Comparison of ENCODE assay signal across 8 cellular contexts in genomic region chr1:1347663-1348419, GRCh38. TPM values are rescaled to one million over a fixed set of nuclear protein-coding genes. Genes with fewer than 3 reads are reported as not detected.
DNase-seq lines count a peak whose midpoint lies in the region; TF ChIP-seq lines count a peak whose summit lies in the region.

No MANE protein-coding gene starts in this region.

- H3K4me3 ChIP-seq in Karpas-422 (ENCODE audit: low read length) (peak overlapping the region; percentile 99), mesodermal cell (ENCODE audit: extremely low read depth, insufficient read depth, low read length, poor library complexity, severe bottlenecking) (peak overlapping the region; percentile 54)

- H3K9me2 ChIP-seq in Karpas-422 (replicated peaks; ENCODE audit: insufficient read depth, low read length) = no peaks in the 10 kb centered on the region

- H3K9me3 Mint-ChIP-seq in chondrocyte (ENCODE audit: low read depth) = no peaks in the 10 kb centered on the region

- H3K36me3 Mint-ChIP-seq in chondrocyte (ENCODE audit: low read depth) = no peaks in the 10 kb centered on the region

- no peak overlapping the region for H2AFZ ChIP-seq in Karpas-422 (ENCODE audit: low read length)

- H4K20me1 ChIP-seq in Karpas-422 (ENCODE audit: insufficient read depth, low read depth, low read length) = peaks cover 49% of the 10 kb centered on the region; the same call in 1 of the 2 replicates

- H3K79me2 ChIP-seq in Karpas-422 (ENCODE audit: low read length) = peaks cover 56% of the 10 kb centered on the region

- H3K4me1 Mint-ChIP-seq in chondrocyte (ENCODE audit: low read depth) = peaks cover 35% of the 10 kb centered on the region

- peak overlapping the region; percentile 99 for H3K9ac ChIP-seq in Karpas-422 (ENCODE audit: low read length)

- TF ChIP-seq CTCF in C4-2B (conservative IDR thresholded peaks at IDR 0.05) (no peak), chondrocyte (IDR thresholded peaks at IDR 0.05) (peak; percentile 5)

- H3K36me3 ChIP-seq in Karpas-422 (ENCODE audit: insufficient read depth, low read length) (no peaks in the 10 kb centered on the region), mesodermal cell (ENCODE audit: control insufficient read depth, insufficient read depth, low read length) (peaks cover 5% of the 10 kb centered on the region)

- WGBS in mesodermal cell (ENCODE audit: insufficient coverage in 2 of 2), 2 experiments = 27 to 29% methylated on average over 17 to 24 of the region's 26 CpGs

- H3K9me3 ChIP-seq in Karpas-422 (ENCODE audit: low read length) (no peaks in the 10 kb centered on the region), mesodermal cell (ENCODE audit: control insufficient read depth, low read length) (no peaks in the 10 kb centered on the region)

- peak overlapping the region; percentile 32 for H3K27ac Mint-ChIP-seq in chondrocyte (ENCODE audit: unreplicated experiment)

- H3K27me3 Mint-ChIP-seq in chondrocyte (ENCODE audit: low read depth) = no peaks in the 10 kb centered on the region

- H3K27ac ChIP-seq in C4-2B = peak overlapping the region; percentile 99
- peak overlapping the region; percentile 86 for H3K27ac ChIP-seq in Karpas-422 (ENCODE audit: low read length)
- no peak overlapping the region for H3K27ac ChIP-seq in mesodermal cell (ENCODE audit: low read depth, low read length, severe bottlenecking)

- H3K4me3 Mint-ChIP-seq in chondrocyte (ENCODE audit: unreplicated experiment) = peak overlapping the region; percentile 72

- H3K4me1 ChIP-seq in Karpas-422 (ENCODE audit: low read length) = peaks cover 49% of the 10 kb centered on the region
- peaks cover 28% of the 10 kb centered on the region for H3K4me1 ChIP-seq in mesodermal cell (ENCODE audit: control insufficient read depth, insufficient read depth, low read length, poor library complexity, severe bottlenecking)

- DNase-seq in Karpas-422 (peak; percentile 79), chondrocyte (ENCODE audit: low spot score) (no peak), NCI-H1417 treated with DMSO at 0.1 percent for 48 hours (lab: John Stamatoyannopoulos, UW) (no peak), NCI-H2081 (lab: John Stamatoyannopoulos, UW) (no peak)
- DNase-seq in activated effector memory CD4-positive, alpha-beta T cell treated with Interleukin-2 at 50 U/mL for 16 hours = no peak
- DNase-seq in stimulated activated naive CD4-positive, alpha-beta T cell (lab: John Stamatoyannopoulos, UW) = no peak

- peak overlapping the region; percentile 94 for H3K4me2 ChIP-seq in Karpas-422 (ENCODE audit: low read depth, low read length, poor library complexity, severe bottlenecking)

- no peaks in the 10 kb centered on the region for H3K27me3 ChIP-seq in Karpas-422 (ENCODE audit: low read length)

RNA-seq across cellular contexts. Expression of gene DVL1, which starts 1.4 kb away (rescaled TPM):
- total RNA-seq in Karpas-422 (2014; rRNA removed; shearing (Covaris generic); ENCODE audit: low replicate concordance) = 36.0 and 104 TPM in 2 replicates
- total RNA-seq in chondrocyte = 59.6 to 66.5 TPM (median 59.9 TPM) in 3 replicates
- polyA plus RNA-seq in mesodermal cell (2013, experiment 1 of 2) = 41.8 TPM
- polyA plus RNA-seq in mesodermal cell (2013, experiment 2 of 2) = 32.0 TPM

RNA-seq across cellular contexts. Expression of gene MXRA8, which starts 10.5 kb away (rescaled TPM):
- total RNA-seq in Karpas-422 (2014; rRNA removed; shearing (Covaris generic); ENCODE audit: low replicate concordance) = not detected in 2 replicates
- total RNA-seq in chondrocyte = 154 to 238 TPM (median 158 TPM) in 3 replicates
- 234 TPM for polyA plus RNA-seq in mesodermal cell (2013, experiment 1 of 2)
- 205 TPM for polyA plus RNA-seq in mesodermal cell (2013, experiment 2 of 2)

RNA-seq across cellular contexts. Expression of gene TAS1R3, which starts 16.8 kb away (rescaled TPM):
- 49.2 and 82.6 TPM in 2 replicates for total RNA-seq in Karpas-422 (2014; rRNA removed; shearing (Covaris generic); ENCODE audit: low replicate concordance)
- 0.28 to 0.68 TPM (median 0.37 TPM) in 3 replicates for total RNA-seq in chondrocyte
- polyA plus RNA-seq in mesodermal cell (2013, experiment 1 of 2) = 0.11 TPM
- 0.10 TPM for polyA plus RNA-seq in mesodermal cell (2013, experiment 2 of 2)

RNA-seq across cellular contexts. Expression of gene CPTP, which starts 23.2 kb away (rescaled TPM):
- 35.0 and 74.7 TPM in 2 replicates for total RNA-seq in Karpas-422 (2014; rRNA removed; shearing (Covaris generic); ENCODE audit: low replicate concordance)
- 19.4 to 23.3 TPM (median 23.1 TPM) in 3 replicates for total RNA-seq in chondrocyte
- polyA plus RNA-seq in mesodermal cell (2013, experiment 1 of 2) = 15.0 TPM
- 11.1 TPM for polyA plus RNA-seq in mesodermal cell (2013, experiment 2 of 2)

RNA-seq across cellular contexts. Expression of gene INTS11, which starts 23.4 kb away (rescaled TPM):
- total RNA-seq in Karpas-422 (2014; rRNA removed; shearing (Covaris generic); ENCODE audit: low replicate concordance) = 69.8 and 168 TPM in 2 replicates
- total RNA-seq in chondrocyte = 67.3 to 87.0 TPM (median 73.8 TPM) in 3 replicates
- 73.6 TPM for polyA plus RNA-seq in mesodermal cell (2013, experiment 1 of 2)
- polyA plus RNA-seq in mesodermal cell (2013, experiment 2 of 2) = 63.0 TPM

Comparison
In these comparisons a context has a peak if more than half of its experiments do, and no peak if none do; other contexts are left out.
1. RNA of gene MXRA8, which starts 10.5 kb away (total RNA-seq): 154 to 238 TPM in chondrocyte; not detected in Karpas-422; every median in the first group is over 100 times any median in the second.
2. RNA of gene TAS1R3, which starts 16.8 kb away (total RNA-seq): 49.2 to 82.6 TPM in Karpas-422; 0.28 to 0.68 TPM in chondrocyte; every median in the first group is over 10 times any median in the second.